In genomic region chr5:96236831-96237230, GRCh38 we compare ENCODE assay signal across 18 cellular contexts.
"Had no signal": no experiment of that assay in that cellular context is flagged by ENCODE, and none has a peak within 500 bp of the region (broad histone marks: within the 10 kb centered on the region; RNA-seq: fewer than 3 reads in every experiment).

No MANE protein-coding gene starts in this region.

- H3K9me3 Mint-ChIP-seq: activated T-cell treated with anti-CD3 and anti-CD28 coated beads, Interleukin-2, amount 50 U/mL, for 4 hours; activated T-helper 2 cell treated with anti-CD3 and anti-CD28 coated beads, Interferon-gamma antibody, Interleukin-2, Interleukin-4, amounts not matched to agents 10 μg/mL and 5 μg/mL and 100 μg/mL, durations not matched to agents 14 hours and 24 hours and 36 hours; nephron; T-helper 1 cell treated with Interleukin-12 subunit alpha and Interleukin-12 subunit beta and Interleukin-4 antibody, amounts not matched to agents 30 μg/mL and 1 μg/mL, for 36 hours; WTC11 had no signal

- ATAC-seq: activated CD4-positive, alpha-beta T cell treated with anti-CD3 and anti-CD28 coated beads for 36 hours; activated T-cell treated with anti-CD3 and anti-CD28 coated beads, Interleukin-2, amount 50 U/mL, for 4 hours; WTC11 had no signal

- DNase-seq: activated CD4-positive, alpha-beta T cell treated with anti-CD3 and anti-CD28 coated beads for 36 hours; activated CD4-positive, alpha-beta T cell treated with anti-CD3 and anti-CD28 coated beads, Interleukin-2, amount 50 U/mL, for 48 hours; activated CD8-positive, alpha-beta memory T cell treated with anti-CD3 and anti-CD28 coated beads, Interleukin-2, amount 50 U/mL, for 48 hours; activated naive CD4-positive, alpha-beta T cell; activated T-cell treated with anti-CD3 and anti-CD28 coated beads, Interleukin-2, amount 50 U/mL, for 4 hours; hypothalamus; left ventricle myocardium superior; nucleus accumbens; sigmoid colon; stimulated activated CD4-positive, alpha-beta T cell treated with anti-CD3 and anti-CD28 coated beads, Interleukin-15, amount 100 ng/mL, for 24 hours; stimulated activated naive CD4-positive, alpha-beta T cell; T1000 had no signal

- H3K4me2 ChIP-seq: smooth muscle cell had no signal

- H3K4me1 Mint-ChIP-seq: activated CD4-positive, alpha-beta T cell treated with anti-CD3 and anti-CD28 coated beads for 36 hours; WTC11 had no signal

- H3K36me3 ChIP-seq: sigmoid colon had no signal

- H3K27ac Mint-ChIP-seq: activated CD4-positive, alpha-beta T cell treated with anti-CD3 and anti-CD28 coated beads for 36 hours; activated naive CD8-positive, alpha-beta T cell; activated T-helper 2 cell treated with anti-CD3 and anti-CD28 coated beads, Interferon-gamma antibody, Interleukin-2, Interleukin-4, amounts not matched to agents 10 μg/mL and 5 μg/mL and 100 μg/mL, durations not matched to agents 14 hours and 24 hours and 36 hours; nephron; T-helper 1 cell treated with Interleukin-12 subunit alpha and Interleukin-12 subunit beta and Interleukin-4 antibody, amounts not matched to agents 30 μg/mL and 1 μg/mL, for 36 hours; WTC11 had no signal

- H3K4me3 ChIP-seq: sigmoid colon, smooth muscle cell had no signal

- H3K27me3 ChIP-seq: sigmoid colon had no signal

- H3K9me3 ChIP-seq: sigmoid colon had no signal

- H3K4me3 Mint-ChIP-seq: activated CD4-positive, alpha-beta T cell treated with anti-CD3 and anti-CD28 coated beads for 36 hours; activated naive CD8-positive, alpha-beta T cell; activated T-cell treated with anti-CD3 and anti-CD28 coated beads, Interleukin-2, amount 50 U/mL, for 4 hours; nephron; T-helper 1 cell treated with Interleukin-12 subunit alpha and Interleukin-12 subunit beta and Interleukin-4 antibody, amounts not matched to agents 30 μg/mL and 1 μg/mL, for 36 hours; WTC11 had no signal

- H3K36me3 Mint-ChIP-seq: activated naive CD8-positive, alpha-beta T cell; WTC11 had no signal
